17 cellular contexts compared by ENCODE assay signal in genomic region chr13:27966641-27967202, GRCh38. TPM values are rescaled to one million over a fixed set of nuclear protein-coding genes. Genes with fewer than 3 reads are reported as not detected.
DNase-seq lines count a peak whose midpoint lies in the region; ATAC-seq, FAIRE-seq and TF ChIP-seq lines count a peak whose summit lies in the region.
"Had no signal": no experiment of that assay in that cellular context is flagged by ENCODE, and none has a peak within 500 bp of the region (broad histone marks: within the 10 kb centered on the region; RNA-seq: fewer than 3 reads in every experiment).

No MANE protein-coding gene starts in this region.

- H3T11ph ChIP-seq in H9 (ENCODE audit: low read length) = no peak overlapping the region

- H2BK5ac ChIP-seq in H9 (ENCODE audit: insufficient read length, low read length) = no peak overlapping the region

- no peak for ATAC-seq in GM18870 (IDR thresholded peaks at IDR 0.05; ENCODE audit: unreplicated experiment)
- ATAC-seq: activated CD8-positive, alpha-beta T cell treated with anti-CD3 and anti-CD28 coated beads, Interleukin-2, amount 10 ng/mL, durations not matched to agents 7 days and 5 days; activated naive CD8-positive, alpha-beta T cell treated with anti-CD3 and anti-CD28 coated beads, Interleukin-2, amount 50 U/mL, for 24 hours; effector memory CD8-positive, alpha-beta T cell had no signal

- no peak overlapping the region for H2BK120ac ChIP-seq in H9 (ENCODE audit: low read depth, low read length, poor library complexity, severe bottlenecking)

- peaks cover 41 to 57% of the 10 kb centered on the region in 2 experiments for H3K4me1 Mint-ChIP-seq in H9
- H3K4me1 Mint-ChIP-seq in brain = peaks cover 24% of the 10 kb centered on the region
- peaks cover 29% of the 10 kb centered on the region for H3K4me1 Mint-ChIP-seq in mesothelial cell of epicardium

- H4K8ac ChIP-seq in H9 (replicated peaks; ENCODE audit: insufficient read length, low read depth, low read length) = no peak overlapping the region

- H3K27me3 Mint-ChIP-seq in H9 (ENCODE audit: low read depth) (peaks cover 100% of the 10 kb centered on the region), brain (peaks cover 97% of the 10 kb centered on the region), mesothelial cell of epicardium (ENCODE audit: low read depth) (peaks cover 99% of the 10 kb centered on the region)

- H3K18ac ChIP-seq in H9 (ENCODE audit: insufficient read length, low read depth, low read length) = no peak overlapping the region

- H4K5ac ChIP-seq in H9 (ENCODE audit: insufficient read length, low read depth, low read length) = no peak overlapping the region

- FAIRE-seq in small intestine (lab: Jason Lieb, UNC) = no peak
- FAIRE-seq: RCC 7860 had no signal

- peaks cover 94% of the 10 kb centered on the region for H3K27me3 ChIP-seq in H9 (ENCODE audit: insufficient read depth, low read length)
- peaks cover 0 to 51% of the 10 kb centered on the region in 2 donors for H3K27me3 ChIP-seq in small intestine (ENCODE audit: control insufficient read depth in 2 of 2, insufficient read depth in 2 of 2, low read length in 2 of 2)

- peaks cover 4% of the 10 kb centered on the region for H4K20me1 ChIP-seq in H9 (ENCODE audit: control insufficient read depth, insufficient read depth, insufficient read length)

- no peak overlapping the region for H2BK20ac ChIP-seq in H9 (ENCODE audit: low read depth, low read length, poor library complexity, severe bottlenecking)

- no peak overlapping the region for H3K56ac ChIP-seq in H9 (ENCODE audit: insufficient read length, low read depth, low read length)

- H3K23me2 ChIP-seq in H9 (ENCODE audit: insufficient read length, low read depth, low read length, poor library complexity, severe bottlenecking) = no peaks in the 10 kb centered on the region

- H3K4ac ChIP-seq in H9 (ENCODE audit: low read depth, low read length) = no peak overlapping the region

- H2AFZ ChIP-seq in H9 (ENCODE audit: low read length) = no peak overlapping the region

- no peak for TF ChIP-seq CTCF in H9 (conservative IDR thresholded peaks at IDR 0.05)
- TF ChIP-seq CTCF in brain (conservative IDR thresholded peaks at IDR 0.05) = no peak
- no peak for TF ChIP-seq CTCF in mesothelial cell of epicardium (IDR thresholded peaks at IDR 0.05; ENCODE audit: unreplicated experiment)

- H3K36me3 ChIP-seq in small intestine (ENCODE audit: control insufficient read depth in 2 of 2, insufficient read depth in 2 of 2, low read length in 2 of 2) = peaks cover 0 to 4% of the 10 kb centered on the region in 2 donors
- H3K36me3 ChIP-seq: cardiac muscle cell had no signal

- no peak overlapping the region for H3K23ac ChIP-seq in H9 (ENCODE audit: insufficient read length, low read depth, low read length)

- no peak overlapping the region for H2BK12ac ChIP-seq in H9 (ENCODE audit: insufficient read length, low read depth, low read length)

- peak overlapping the region; percentile 78 to 89 for H3K4me3 ChIP-seq in small intestine (ENCODE audit: low read depth in 1 of 2, low read length in 2 of 2)
- H3K4me3 ChIP-seq: cardiac muscle cell had no signal

- H3K27ac Mint-ChIP-seq in H9 = no peak overlapping the region
- H3K27ac Mint-ChIP-seq in brain = no peak overlapping the region
- H3K27ac Mint-ChIP-seq in mesothelial cell of epicardium = no peak overlapping the region
- H3K27ac Mint-ChIP-seq: activated naive CD8-positive, alpha-beta T cell treated with anti-CD3 and anti-CD28 coated beads, Interleukin-2, amount 50 U/mL, for 24 hours; effector memory CD8-positive, alpha-beta T cell had no signal

- DNase-seq in H9 (peak; percentile 90), mesothelial cell of epicardium (ENCODE audit: low spot score in 2 of 2, unreplicated experiment in 2 of 2) (no peak), small intestine (peak; percentile 44), UCSD-AML1 (lab: John Stamatoyannopoulos, UW; ENCODE audit: unreplicated experiment) (no peak), NCI-H446 treated with DMSO at 0.1 percent for 48 hours (lab: John Stamatoyannopoulos, UW) (no peak)
- DNase-seq: activated CD8-positive, alpha-beta T cell treated with anti-CD3 and anti-CD28 coated beads, Interleukin-2, amount 10 ng/mL, durations not matched to agents 7 days and 5 days; activated naive CD8-positive, alpha-beta T cell treated with anti-CD3 and anti-CD28 coated beads, Interleukin-2, amount 50 U/mL, for 24 hours; effector memory CD8-positive, alpha-beta T cell; hippocampal formation; NCI-H1048; NCI-H82; substantia nigra had no signal

- WGBS in H9 (ENCODE audit: extremely low coverage, insufficient read length, low lambda C conversion rate) = no CpG with 5 or more reads among the region's 38 CpGs
- WGBS in small intestine, 3 donors = 3 to 7% (median 4%) methylated on average over 33 to 38 of the region's 38 CpGs

- no peak overlapping the region for H4K91ac ChIP-seq in H9 (ENCODE audit: insufficient read length, low read depth, low read length)

- H3K9me3 ChIP-seq in H9 (ENCODE audit: control insufficient read depth, low read depth, low read length) (no peaks in the 10 kb centered on the region), small intestine (ENCODE audit: control insufficient read depth, low read depth) (no peaks in the 10 kb centered on the region)

- H3K79me1 ChIP-seq in H9 (ENCODE audit: insufficient read depth, low read depth, low read length, poor library complexity, severe bottlenecking) = no peaks in the 10 kb centered on the region

- H3K9ac ChIP-seq in H9 (ENCODE audit: extremely low read depth, insufficient read length, low read length) = no peak overlapping the region

- peaks cover 12% of the 10 kb centered on the region for H3K4me1 ChIP-seq in H9 (ENCODE audit: insufficient read depth, low read length)
- no peaks in the 10 kb centered on the region for H3K4me1 ChIP-seq in small intestine (ENCODE audit: control insufficient read depth in 2 of 2, insufficient read depth in 1 of 2, low read depth in 1 of 2, low read length in 1 of 2)

- no peak overlapping the region for H3K14ac ChIP-seq in H9 (ENCODE audit: insufficient read depth, low read length)

- H3K4me3 Mint-ChIP-seq in H9 (peak overlapping the region in 1 of 2 experiments; percentile 67; a peak in 2 of 5 replicates), brain (peak overlapping the region in 3 of 5 experiments; percentile 40 to 58 (median 49)), mesothelial cell of epicardium (peak overlapping the region; percentile 30)

- H3K36me3 Mint-ChIP-seq in H9 (ENCODE audit: insufficient read depth in 1 of 3, low read depth in 3 of 3) (no peaks in the 10 kb centered on the region), brain (no peaks in the 10 kb centered on the region), mesothelial cell of epicardium (no peaks in the 10 kb centered on the region)

- no peaks in the 10 kb centered on the region for H3K79me2 ChIP-seq in H9 (ENCODE audit: insufficient read depth, low read length)

- peak overlapping the region; percentile 16 for H3K4me2 ChIP-seq in H9 (ENCODE audit: insufficient read depth, insufficient read length, low read length)

- no peak overlapping the region for H2BK15ac ChIP-seq in H9 (ENCODE audit: low read depth, low read length)

- H3K9me3 Mint-ChIP-seq in H9 (peaks cover 2 to 15% of the 10 kb centered on the region in 2 experiments), brain (peaks cover 0 to 7% (median 0%) of the 10 kb centered on the region in 5 experiments), mesothelial cell of epicardium (no peaks in the 10 kb centered on the region)
- H3K9me3 Mint-ChIP-seq: activated naive CD8-positive, alpha-beta T cell treated with anti-CD3 and anti-CD28 coated beads, Interleukin-2, amount 50 U/mL, for 24 hours; effector memory CD8-positive, alpha-beta T cell had no signal

- no peak overlapping the region for H3K27ac ChIP-seq in H9 (ENCODE audit: insufficient read length, low read depth, low read length)
- H3K27ac ChIP-seq in small intestine (ENCODE audit: low read depth in 1 of 2, low read length in 1 of 2) = peak overlapping the region; percentile 90 to 97
- H3K27ac ChIP-seq: cardiac muscle cell had no signal

- no peak overlapping the region for H2AK5ac ChIP-seq in H9 (ENCODE audit: insufficient read length, low read length)

RNA-seq across cellular contexts. Expression of gene CDX2, which starts 2.4 kb away (rescaled TPM):
- total RNA-seq in H9 (2021) = not detected in 2 replicates
- polyA plus RNA-seq in brain (ENCODE audit: insufficient read depth, low read depth, low replicate concordance) = not detected
- total RNA-seq in mesothelial cell of epicardium = 0.05 to 0.16 TPM in 2 of 3 replicates, not detected in the other
- 10 to 100 TPM; 66.2 to 94.2 (median 92.5) TPM for polyA plus RNA-seq in small intestine
- total RNA-seq: activated CD8-positive, alpha-beta T cell treated with anti-CD3 and anti-CD28 coated beads, Interleukin-2, amount 10 ng/mL, durations not matched to agents 7 days and 5 days; cardiac muscle cell; renal cortical epithelial cell had no signal
- polyA plus RNA-seq: cardiac muscle cell had no signal

RNA-seq across cellular contexts. Expression of gene URAD, which starts 21.8 kb away (rescaled TPM):
- total RNA-seq in H9 (2021) (not detected in 2 replicates), mesothelial cell of epicardium (not detected in 3 replicates)
- polyA plus RNA-seq in brain (ENCODE audit: insufficient read depth, low read depth, low replicate concordance) (not detected), small intestine (10 to 100 TPM; 12.5 to 51.3 (median 16.8) TPM)
- total RNA-seq: activated CD8-positive, alpha-beta T cell treated with anti-CD3 and anti-CD28 coated beads, Interleukin-2, amount 10 ng/mL, durations not matched to agents 7 days and 5 days; cardiac muscle cell; renal cortical epithelial cell had no signal
- polyA plus RNA-seq: cardiac muscle cell had no signal

RNA-seq across cellular contexts. Expression of gene PDX1, which starts 46.9 kb away (rescaled TPM):
- total RNA-seq in H9 (2021) (not detected in 2 replicates), mesothelial cell of epicardium (not detected in 3 replicates)
- polyA plus RNA-seq in brain (ENCODE audit: insufficient read depth, low read depth, low replicate concordance) (not detected), small intestine (10 to 100 TPM; 18.8 to 47.6 (median 43.8) TPM)
- total RNA-seq: activated CD8-positive, alpha-beta T cell treated with anti-CD3 and anti-CD28 coated beads, Interleukin-2, amount 10 ng/mL, durations not matched to agents 7 days and 5 days; cardiac muscle cell; renal cortical epithelial cell had no signal
- polyA plus RNA-seq: cardiac muscle cell had no signal

Comparison
In these comparisons a context has a peak if more than half of its experiments do, and no peak if none do; other contexts are left out.
1. DNase-seq: peak in H9 (single experiment) and small intestine (single experiment); none in mesothelial cell of epicardium (0 of 2), UCSD-AML1 (single experiment) and NCI-H446 treated with DMSO at 0.1 percent for 48 hours (single experiment).